In the genomic region with DNA sequence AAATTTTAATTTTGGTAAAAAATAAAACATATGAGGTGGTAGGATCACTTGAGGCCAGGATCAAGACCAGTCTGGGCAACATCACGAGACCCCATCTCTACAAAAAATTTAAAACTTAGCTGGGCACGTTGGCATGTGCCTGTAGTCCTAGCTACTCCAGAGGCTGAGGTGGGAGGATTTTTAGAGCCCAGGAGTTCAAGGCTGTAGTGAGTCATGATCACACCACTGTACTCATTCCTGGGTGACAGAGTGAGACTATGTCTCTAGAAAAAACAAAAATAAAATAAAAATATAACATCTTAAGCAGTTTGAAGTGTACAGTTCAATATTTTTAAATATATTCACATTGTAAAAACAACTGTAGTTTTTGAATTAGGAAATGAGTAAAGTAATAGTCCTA, we compare ENCODE assay signal across 27 cellular contexts.
DNase-seq lines count a peak whose midpoint lies in the region; ATAC-seq, FAIRE-seq and TF ChIP-seq lines count a peak whose summit lies in the region.
"Had no signal": no experiment of that assay in that cellular context is flagged by ENCODE, and none has a peak within 500 bp of the region (broad histone marks: within the 10 kb centered on the region; RNA-seq: fewer than 3 reads in every experiment).

No MANE protein-coding gene starts in this region.

- WGBS in HepG2 (ENCODE audit: low lambda C conversion rate) = 56% methylated on average over 2 of the region's 2 CpGs
- WGBS in right lobe of liver (ENCODE audit: insufficient coverage, low coverage, low lambda C conversion rate, missing lambda C conversion rate) = 41% methylated on average over 2 of the region's 2 CpGs

- intact Hi-C loops in HepG2 (cut with micrococcal nuclease; ENCODE audit: unreplicated experiment) = loop anchor here (10.0 kb wide), 1 partner anchor 281 kb away; the partner anchor contains the start of gene ZSWIM6
- intact Hi-C loops in right lobe of liver (cut with DNase I) = no loop called here

- no peak overlapping the region for H3K27ac ChIP-seq in HepG2 (ENCODE audit: extremely low read length, insufficient read depth, low read length)
- no peak overlapping the region for H3K27ac ChIP-seq in right lobe of liver
- no peak overlapping the region for H3K27ac ChIP-seq in astrocyte (ENCODE audit: low read depth, low read length)
- H3K27ac ChIP-seq: cardiac muscle cell, gastroesophageal sphincter, neutrophil, Peyer's patch, spleen, transverse colon had no signal

- H3K27me3 Mint-ChIP-seq in astrocyte (ENCODE audit: low read depth, unreplicated experiment) = no peaks in the 10 kb centered on the region
- no peaks in the 10 kb centered on the region for H3K27me3 Mint-ChIP-seq in activated T-cell treated with anti-CD3 and anti-CD28 coated beads, Interleukin-2, amount 50 U/mL, for 4 hours (ENCODE audit: low read depth)
- no peaks in the 10 kb centered on the region for H3K27me3 Mint-ChIP-seq in activated CD8-positive, alpha-beta T cell treated with anti-CD3 and anti-CD28 coated beads, Interleukin-2, amount 10 ng/mL, durations not matched to agents 7 days and 5 days (ENCODE audit: low read depth)
- H3K27me3 Mint-ChIP-seq: B cell; dendritic cell treated with granulocyte-macrophage colony-stimulating factor and Interleukin-4, amounts not matched to agents 40 ng/mL and 50 ng/mL, for 4 days; stimulated activated naive CD8-positive, alpha-beta T cell treated with anti-CD3 and anti-CD28 coated beads, Interleukin-15, amount 100 ng/mL, for 72 hours had no signal

- H2AFZ ChIP-seq in HepG2 (ENCODE audit: low read length) = no peak overlapping the region
- H2AFZ ChIP-seq in astrocyte (ENCODE audit: low read depth, low read length) = no peak overlapping the region

- TF ChIP-seq CTCF in HepG2 (CRISPR knock-in tag; IDR thresholded peaks at IDR 0.05) (no peak), right lobe of liver (IDR thresholded peaks at IDR 0.05) (no peak), astrocyte (IDR thresholded peaks at IDR 0.05; ENCODE audit: insufficient read depth, low read depth, low read length) (no peak), foreskin fibroblast (IDR thresholded peaks at IDR 0.05; ENCODE audit: low read depth, low read length) (no peak)

- in situ Hi-C loops in HepG2 (cut with HindIII; ENCODE audit: extremely low pct_ligation_motif_present, low pct_unique_long_range_greater_than_20kb) = loop anchor here (25.0 kb wide), 1 partner anchor 608 kb away; no protein-coding TSS in a partner anchor

- no peaks in the 10 kb centered on the region for H3K9me3 Mint-ChIP-seq in astrocyte (ENCODE audit: unreplicated experiment)
- H3K9me3 Mint-ChIP-seq in activated T-cell treated with anti-CD3 and anti-CD28 coated beads, Interleukin-2, amount 50 U/mL, for 4 hours = peaks cover 4% of the 10 kb centered on the region
- no peaks in the 10 kb centered on the region for H3K9me3 Mint-ChIP-seq in activated CD8-positive, alpha-beta T cell treated with anti-CD3 and anti-CD28 coated beads, Interleukin-2, amount 10 ng/mL, durations not matched to agents 7 days and 5 days (ENCODE audit: insufficient read depth)
- H3K9me3 Mint-ChIP-seq: dendritic cell treated with granulocyte-macrophage colony-stimulating factor and Interleukin-4, amounts not matched to agents 40 ng/mL and 50 ng/mL, for 4 days; stimulated activated naive CD8-positive, alpha-beta T cell treated with anti-CD3 and anti-CD28 coated beads, Interleukin-15, amount 100 ng/mL, for 72 hours had no signal

- ATAC-seq in HepG2 (no peak; the same call in 2 of the 3 replicates), right lobe of liver (no peak), GM21515 (IDR thresholded peaks at IDR 0.05; ENCODE audit: unreplicated experiment) (no peak)
- no peak for ATAC-seq in activated T-cell treated with anti-CD3 and anti-CD28 coated beads, Interleukin-2, amount 50 U/mL, for 4 hours
- no peak for ATAC-seq in activated CD8-positive, alpha-beta T cell treated with anti-CD3 and anti-CD28 coated beads, Interleukin-2, amount 10 ng/mL, durations not matched to agents 7 days and 5 days
- ATAC-seq: gastroesophageal sphincter; stimulated activated naive CD8-positive, alpha-beta T cell treated with anti-CD3 and anti-CD28 coated beads, Interleukin-15, amount 100 ng/mL, for 72 hours had no signal

- H3K4me2 ChIP-seq in HepG2 (ENCODE audit: low read depth, low read length) (no peak overlapping the region), astrocyte (ENCODE audit: low read length) (no peak overlapping the region)

- CTCF ChIA-PET in HepG2 (lab: Yijun Ruan, JAX; ENCODE audit: low intra/inter-chr PET ratio, low total read pairs) = no interaction called here
- CTCF ChIA-PET in activated CD8-positive, alpha-beta T cell treated with anti-CD3 and anti-CD28 coated beads, Interleukin-2, amount 10 ng/mL, durations not matched to agents 7 days and 5 days (lab: Charles Lee) = interaction anchor here (3.0 kb wide), 1 partner anchor 605 kb away, joined by 27 read pairs; no protein-coding TSS in a partner anchor

- H3K4me3 ChIP-seq in HepG2 (replicated peaks in 1 of 3; ENCODE audit: insufficient read depth in 1 of 3, low read depth in 2 of 3, low read length in 3 of 3) (no peak overlapping the region), right lobe of liver (no peak overlapping the region), astrocyte (ENCODE audit: insufficient read depth, low read depth, low read length) (no peak overlapping the region), foreskin fibroblast (ENCODE audit: low read depth in 1 of 2, low read length in 2 of 2) (no peak overlapping the region)
- H3K4me3 ChIP-seq: cardiac muscle cell, gastroesophageal sphincter, Peyer's patch, spleen, transverse colon had no signal

- DNase-seq in HepG2 (ENCODE audit: low spot score) = peak; percentile 12
- DNase-seq in right lobe of liver = no peak
- peak; percentile 29 for DNase-seq in astrocyte (ENCODE audit: low read depth)
- peak; percentile 36 to 52 for DNase-seq in foreskin fibroblast
- no peak for DNase-seq in SK-N-DZ (ENCODE audit: low spot score)
- no peak for DNase-seq in activated T-cell treated with anti-CD3 and anti-CD28 coated beads, Interleukin-2, amount 50 U/mL, for 4 hours
- DNase-seq in activated CD8-positive, alpha-beta T cell treated with anti-CD3 and anti-CD28 coated beads, Interleukin-2, amount 10 ng/mL, durations not matched to agents 7 days and 5 days = no peak
- DNase-seq: 8988T; activated CD4-positive, alpha-beta T cell treated with anti-CD3 and anti-CD28 coated beads, Interleukin-2, amount 50 U/mL, for 48 hours; activated CD4-positive, CD25-positive, alpha-beta regulatory T cell; activated gamma-delta T cell; kidney; NCI-H1105; NK-92 treated with Interleukin-12 subunit alpha and Interleukin-12 subunit beta, amount 100 ng/mL, for 24 hours; Peyer's patch; spleen; stimulated activated CD4-positive, alpha-beta T cell treated with anti-CD3 and anti-CD28 coated beads, Interleukin-4, amount 100 ng/mL, for 1 hour; stimulated activated naive CD8-positive, alpha-beta T cell treated with anti-CD3 and anti-CD28 coated beads, Interleukin-15, amount 100 ng/mL, for 72 hours; T1000; transverse colon had no signal

- peaks cover 7% of the 10 kb centered on the region; the same call in 1 of the 2 replicates for H3K4me1 ChIP-seq in HepG2 (ENCODE audit: insufficient read depth, low read length)
- no peaks in the 10 kb centered on the region for H3K4me1 ChIP-seq in right lobe of liver
- peaks cover 28% of the 10 kb centered on the region for H3K4me1 ChIP-seq in astrocyte (ENCODE audit: insufficient read depth, low read length)
- H3K4me1 ChIP-seq: gastroesophageal sphincter, spleen had no signal

- H3K27me3 ChIP-seq in HepG2 (ENCODE audit: control insufficient read depth in 1 of 2, insufficient read depth in 2 of 2, low read length in 2 of 2) = no peaks in the 10 kb centered on the region
- H3K27me3 ChIP-seq in right lobe of liver = no peaks in the 10 kb centered on the region
- no peaks in the 10 kb centered on the region for H3K27me3 ChIP-seq in astrocyte (ENCODE audit: insufficient read depth, low read length)
- H3K27me3 ChIP-seq: cardiac muscle cell, gastroesophageal sphincter, neutrophil, Peyer's patch, spleen, transverse colon had no signal

- BruUV-seq in HepG2 (replicated peaks; lab: Mats Ljungman, UMichigan) = no TSS peak

- no peak overlapping the region for H3K4me3 Mint-ChIP-seq in astrocyte (ENCODE audit: unreplicated experiment)
- no peak overlapping the region for H3K4me3 Mint-ChIP-seq in activated T-cell treated with anti-CD3 and anti-CD28 coated beads, Interleukin-2, amount 50 U/mL, for 4 hours
- no peak overlapping the region for H3K4me3 Mint-ChIP-seq in activated CD8-positive, alpha-beta T cell treated with anti-CD3 and anti-CD28 coated beads, Interleukin-2, amount 10 ng/mL, durations not matched to agents 7 days and 5 days
- H3K4me3 Mint-ChIP-seq: B cell; dendritic cell treated with granulocyte-macrophage colony-stimulating factor and Interleukin-4, amounts not matched to agents 40 ng/mL and 50 ng/mL, for 4 days; stimulated activated naive CD8-positive, alpha-beta T cell treated with anti-CD3 and anti-CD28 coated beads, Interleukin-15, amount 100 ng/mL, for 72 hours had no signal

- H3K9ac ChIP-seq in HepG2 (ENCODE audit: insufficient read depth, low read depth, low read length) = no peak overlapping the region
- H3K9ac ChIP-seq in astrocyte (ENCODE audit: low read length) = no peak overlapping the region

- no peaks in the 10 kb centered on the region for H3K36me3 ChIP-seq in HepG2 (replicated peaks in 1 of 2; ENCODE audit: control insufficient read depth in 1 of 2, insufficient read depth in 2 of 2, low read length in 2 of 2)
- no peaks in the 10 kb centered on the region for H3K36me3 ChIP-seq in right lobe of liver
- no peaks in the 10 kb centered on the region for H3K36me3 ChIP-seq in astrocyte (ENCODE audit: insufficient read depth, low read length)
- H3K36me3 ChIP-seq: cardiac muscle cell, gastroesophageal sphincter, neutrophil, Peyer's patch, spleen, transverse colon had no signal

- TF ChIP-seq EP300 in HepG2 (IDR thresholded peaks at IDR 0.05; ENCODE audit: low read depth in 2 of 2, low read length in 2 of 2) = no peak
- no peak for TF ChIP-seq EP300 in HepG2 (CRISPR knock-in tag; IDR thresholded peaks at IDR 0.05; ENCODE audit: borderline replicate concordance)

- peak overlapping the region; percentile 59 for H3K27ac Mint-ChIP-seq in astrocyte (ENCODE audit: unreplicated experiment)
- H3K27ac Mint-ChIP-seq in activated CD8-positive, alpha-beta T cell treated with anti-CD3 and anti-CD28 coated beads, Interleukin-2, amount 10 ng/mL, durations not matched to agents 7 days and 5 days = no peak overlapping the region
- H3K27ac Mint-ChIP-seq: B cell; dendritic cell treated with granulocyte-macrophage colony-stimulating factor and Interleukin-4, amounts not matched to agents 40 ng/mL and 50 ng/mL, for 4 days had no signal

- no peak for TF ChIP-seq RAD21 in HepG2 (CRISPR knock-in tag; IDR thresholded peaks at IDR 0.05)

- H3K36me3 Mint-ChIP-seq in astrocyte (ENCODE audit: low read depth, unreplicated experiment) = no peaks in the 10 kb centered on the region
- H3K36me3 Mint-ChIP-seq in activated T-cell treated with anti-CD3 and anti-CD28 coated beads, Interleukin-2, amount 50 U/mL, for 4 hours (ENCODE audit: insufficient read depth) = peaks cover 2% of the 10 kb centered on the region
- H3K36me3 Mint-ChIP-seq in activated CD8-positive, alpha-beta T cell treated with anti-CD3 and anti-CD28 coated beads, Interleukin-2, amount 10 ng/mL, durations not matched to agents 7 days and 5 days (ENCODE audit: low read depth) = no peaks in the 10 kb centered on the region

- POLR2A ChIA-PET in HepG2 (lab: Yijun Ruan, JAX) = no interaction called here
- POLR2A ChIA-PET in activated CD8-positive, alpha-beta T cell treated with anti-CD3 and anti-CD28 coated beads, Interleukin-2, amount 10 ng/mL, durations not matched to agents 7 days and 5 days (lab: Charles Lee) = no interaction called here

- H3K4me1 Mint-ChIP-seq in astrocyte (ENCODE audit: low read depth, unreplicated experiment) = peaks cover 20% of the 10 kb centered on the region
- no peaks in the 10 kb centered on the region for H3K4me1 Mint-ChIP-seq in activated T-cell treated with anti-CD3 and anti-CD28 coated beads, Interleukin-2, amount 50 U/mL, for 4 hours (ENCODE audit: low read depth)
- H3K4me1 Mint-ChIP-seq in activated CD8-positive, alpha-beta T cell treated with anti-CD3 and anti-CD28 coated beads, Interleukin-2, amount 10 ng/mL, durations not matched to agents 7 days and 5 days (ENCODE audit: low read depth) = no peaks in the 10 kb centered on the region
- H3K4me1 Mint-ChIP-seq: B cell had no signal

- TF ChIP-seq POLR2A in HepG2 (IDR thresholded peaks at IDR 0.05; ENCODE audit: insufficient read depth in 1 of 2, low read depth in 2 of 2, low read length in 2 of 2) = no peak
- TF ChIP-seq POLR2A in right lobe of liver (IDR thresholded peaks at IDR 0.05) = no peak

- H4K20me1 ChIP-seq in HepG2 (ENCODE audit: insufficient read depth, low read length) = peaks cover 2% of the 10 kb centered on the region
- no peaks in the 10 kb centered on the region for H4K20me1 ChIP-seq in astrocyte (ENCODE audit: insufficient read depth, low read length)

- no peaks in the 10 kb centered on the region for H3K79me2 ChIP-seq in HepG2 (ENCODE audit: insufficient read depth, low read length)
- peaks cover 4% of the 10 kb centered on the region for H3K79me2 ChIP-seq in astrocyte (ENCODE audit: insufficient read depth, low read length)

- no peaks in the 10 kb centered on the region for H3K9me3 ChIP-seq in HepG2 (ENCODE audit: low read length)
- no peaks in the 10 kb centered on the region for H3K9me3 ChIP-seq in right lobe of liver
- H3K9me3 ChIP-seq in astrocyte (ENCODE audit: insufficient read depth, low read depth, low read length) = no peaks in the 10 kb centered on the region
- H3K9me3 ChIP-seq: gastroesophageal sphincter, neutrophil, Peyer's patch, spleen, transverse colon had no signal

- FAIRE-seq in HepG2 (lab: Jason Lieb, UNC) = no peak
- no peak for FAIRE-seq in astrocyte (lab: Jason Lieb, UNC)
- FAIRE-seq: endothelial cell of umbilical vein, kidney had no signal

Comparison
In these comparisons a context has a peak if more than half of its experiments do, and no peak if none do; other contexts are left out.
1. DNase-seq: peak in HepG2 (single experiment), astrocyte (single experiment) and foreskin fibroblast (2 of 2); none in right lobe of liver (0 of 3), SK-N-DZ (single experiment), activated T-cell treated with anti-CD3 and anti-CD28 coated beads, Interleukin-2, amount 50 U/mL, for 4 hours (single experiment) and activated CD8-positive, alpha-beta T cell treated with anti-CD3 and anti-CD28 coated beads, Interleukin-2, amount 10 ng/mL, durations not matched to agents 7 days and 5 days (single experiment).